In genomic region chr2:97991081-97991856, GRCh38 we compare ENCODE assay signal across 18 cellular contexts. TPM values are rescaled to one million over a fixed set of nuclear protein-coding genes. Genes with fewer than 3 reads are reported as not detected.
DNase-seq lines count a peak whose midpoint lies in the region; ATAC-seq, FAIRE-seq and TF ChIP-seq lines count a peak whose summit lies in the region.
"Had no signal": no experiment of that assay in that cellular context is flagged by ENCODE, and none has a peak within 500 bp of the region (broad histone marks: within the 10 kb centered on the region; RNA-seq: fewer than 3 reads in every experiment).

No MANE protein-coding gene starts in this region.

- H3F3A ChIP-seq in PC-3 (ENCODE audit: low read length, unreplicated experiment): no peaks in the 10 kb centered on the region

- no peaks in the 10 kb centered on the region for H3K36me3 ChIP-seq in CD8-positive, alpha-beta memory T cell (ENCODE audit: insufficient read depth, low read length)
- peaks cover 6% of the 10 kb centered on the region; the same call in 1 of the 2 replicates for H3K36me3 ChIP-seq in PC-3 (ENCODE audit: low read depth, low read length)
- H3K36me3 ChIP-seq: adrenal gland had no signal

- peak overlapping the region; percentile 35 for H3K4me2 ChIP-seq in PC-3 (ENCODE audit: low read length)

- H3K4me3 Mint-ChIP-seq in CD8-positive, alpha-beta memory T cell: peak overlapping the region in 4 of 7 donors; percentile 8 to 66 (median 55)
- peak overlapping the region; percentile 16 to 52 (median 22) for H3K4me3 Mint-ChIP-seq in nephron
- no peak overlapping the region for H3K4me3 Mint-ChIP-seq in activated T-helper 2 cell treated with anti-CD3 and anti-CD28 coated beads, Interferon-gamma antibody, Interleukin-2, Interleukin-4, amounts not matched to agents 10 μg/mL and 5 μg/mL and 100 μg/mL, durations not matched to agents 14 hours and 24 hours and 36 hours (ENCODE audit: low read depth)

- TF ChIP-seq POLR2A in GM12892 (IDR thresholded peaks at IDR 0.05; ENCODE audit: low read depth, low read length): no peak

- no peaks in the 10 kb centered on the region for H3K9me3 ChIP-seq in CD8-positive, alpha-beta memory T cell (ENCODE audit: low read length)
- peaks cover 7% of the 10 kb centered on the region for H3K9me3 ChIP-seq in PC-3 (ENCODE audit: low read length)
- H3K9me3 ChIP-seq: testis had no signal

- DNase-seq in CD8-positive, alpha-beta memory T cell: no peak
- no peak for DNase-seq in GM12892 (ENCODE audit: insufficient read length)
- DNase-seq in PC-3: no peak
- DNase-seq in activated T-helper 2 cell treated with anti-CD3 and anti-CD28 coated beads, Interferon-gamma antibody, Interleukin-2, Interleukin-4, amounts not matched to agents 10 μg/mL and 5 μg/mL and 100 μg/mL, durations not matched to agents 14 hours and 24 hours and 36 hours (ENCODE audit: low spot score): no peak
- DNase-seq: activated CD4-positive, alpha-beta T cell treated with anti-CD3 and anti-CD28 coated beads, Interleukin-2, amount 50 U/mL, for 4 hours; activated T-cell treated with anti-CD3 and anti-CD28 coated beads, Interleukin-2, amount 50 U/mL, for 48 hours; adrenal gland; DMS153; IMR-90; kidney glomerular epithelial cell; NCI-H1092 treated with DMSO at 0.1 percent for 48 hours; NCI-H2227 treated with DMSO at 0.1 percent for 48 hours; stimulated activated CD4-positive, alpha-beta T cell treated with anti-CD3 and anti-CD28 coated beads, Interleukin-2, amount 100 ng/mL, for 24 hours; testis had no signal

- no peaks in the 10 kb centered on the region for H3K27me3 Mint-ChIP-seq in CD8-positive, alpha-beta memory T cell
- no peaks in the 10 kb centered on the region for H3K27me3 Mint-ChIP-seq in nephron (ENCODE audit: low read depth)
- H3K27me3 Mint-ChIP-seq in activated T-helper 2 cell treated with anti-CD3 and anti-CD28 coated beads, Interferon-gamma antibody, Interleukin-2, Interleukin-4, amounts not matched to agents 10 μg/mL and 5 μg/mL and 100 μg/mL, durations not matched to agents 14 hours and 24 hours and 36 hours (ENCODE audit: low read depth): no peaks in the 10 kb centered on the region

- H3K4me1 ChIP-seq in CD8-positive, alpha-beta memory T cell (ENCODE audit: insufficient read depth, low read length): peaks cover 24% of the 10 kb centered on the region
- peaks cover 26% of the 10 kb centered on the region for H3K4me1 ChIP-seq in PC-3 (ENCODE audit: insufficient read depth, low read length)

- H2AFZ ChIP-seq in PC-3 (ENCODE audit: low read length): no peak overlapping the region

- peak; percentile 70 for FAIRE-seq in GM12892 (lab: Jason Lieb, UNC)

- H3K79me2 ChIP-seq in PC-3 (ENCODE audit: low read length): peaks cover 92% of the 10 kb centered on the region

- intact Hi-C loops in PC-3 (cut with micrococcal nuclease): loop anchor here (10.0 kb wide), 1 partner anchor 94 kb away; the partner anchor contains the start of gene VWA3B
- intact Hi-C loops in activated T-helper 2 cell treated with anti-CD3 and anti-CD28 coated beads, Interferon-gamma antibody, Interleukin-2, Interleukin-4, amounts not matched to agents 10 μg/mL and 5 μg/mL and 100 μg/mL, durations not matched to agents 14 hours and 24 hours and 36 hours (cut with micrococcal nuclease): no loop called here

- peaks cover 57% of the 10 kb centered on the region for H4K20me1 ChIP-seq in PC-3 (ENCODE audit: low read length)

- CTCF ChIA-PET in CD8-positive, alpha-beta memory T cell (lab: Charles Lee): no interaction called here
- CTCF ChIA-PET in PC-3 (lab: Charles Lee): no interaction called here

- BruUV-seq in PC-3 (replicated peaks; lab: Mats Ljungman, UMichigan): no TSS peak

- no peaks in the 10 kb centered on the region for H3K9me2 ChIP-seq in PC-3 (replicated peaks; ENCODE audit: low read length)

- ATAC-seq in PC-3 (no peak), GM19463 (IDR thresholded peaks at IDR 0.05; ENCODE audit: unreplicated experiment) (no peak), GM18907 (IDR thresholded peaks at IDR 0.05; ENCODE audit: unreplicated experiment) (no peak)
- ATAC-seq: sciatic nerve had no signal

- TF ChIP-seq CTCF in PC-3 (conservative IDR thresholded peaks at IDR 0.05; ENCODE audit: low read depth, low read length) (no peak), nephron (IDR thresholded peaks at IDR 0.05; ENCODE audit: unreplicated experiment in 3 of 3) (no peak)

- no peak overlapping the region for H3K4me3 ChIP-seq in CD8-positive, alpha-beta memory T cell (ENCODE audit: low read length)
- peak overlapping the region; percentile 39; the same call in 1 of the 2 replicates for H3K4me3 ChIP-seq in PC-3 (ENCODE audit: low read length)
- H3K4me3 ChIP-seq: adrenal gland, testis had no signal

- H3K4me1 Mint-ChIP-seq in CD8-positive, alpha-beta memory T cell: peaks cover 61 to 88% (median 83%) of the 10 kb centered on the region in 3 donors
- peaks cover 32% of the 10 kb centered on the region for H3K4me1 Mint-ChIP-seq in nephron
- peaks cover 33% of the 10 kb centered on the region for H3K4me1 Mint-ChIP-seq in activated T-helper 2 cell treated with anti-CD3 and anti-CD28 coated beads, Interferon-gamma antibody, Interleukin-2, Interleukin-4, amounts not matched to agents 10 μg/mL and 5 μg/mL and 100 μg/mL, durations not matched to agents 14 hours and 24 hours and 36 hours (ENCODE audit: low read depth)

- no peaks in the 10 kb centered on the region for H3K27me3 ChIP-seq in CD8-positive, alpha-beta memory T cell (ENCODE audit: insufficient read depth, low read length, poor library complexity, severe bottlenecking)
- no peaks in the 10 kb centered on the region for H3K27me3 ChIP-seq in PC-3 (ENCODE audit: low read length)
- H3K27me3 ChIP-seq: adrenal gland, testis had no signal

- peak overlapping the region in 2 of 8 donors; percentile 33 to 85 for H3K27ac Mint-ChIP-seq in CD8-positive, alpha-beta memory T cell
- H3K27ac Mint-ChIP-seq in nephron: peak overlapping the region in 1 of 3 experiments; percentile 1
- no peak overlapping the region for H3K27ac Mint-ChIP-seq in activated T-helper 2 cell treated with anti-CD3 and anti-CD28 coated beads, Interferon-gamma antibody, Interleukin-2, Interleukin-4, amounts not matched to agents 10 μg/mL and 5 μg/mL and 100 μg/mL, durations not matched to agents 14 hours and 24 hours and 36 hours

- no peak overlapping the region for H3K9ac ChIP-seq in PC-3 (ENCODE audit: low read length)

- H3K27ac ChIP-seq in CD8-positive, alpha-beta memory T cell (ENCODE audit: low read depth, low read length): no peak overlapping the region
- H3K27ac ChIP-seq in PC-3 (ENCODE audit: low read length): no peak overlapping the region
- H3K27ac ChIP-seq: adrenal gland, testis had no signal

- peaks cover 0 to 6% (median 0%) of the 10 kb centered on the region in 5 donors for H3K9me3 Mint-ChIP-seq in CD8-positive, alpha-beta memory T cell
- peaks cover 26% of the 10 kb centered on the region for H3K9me3 Mint-ChIP-seq in nephron
- H3K9me3 Mint-ChIP-seq in activated T-helper 2 cell treated with anti-CD3 and anti-CD28 coated beads, Interferon-gamma antibody, Interleukin-2, Interleukin-4, amounts not matched to agents 10 μg/mL and 5 μg/mL and 100 μg/mL, durations not matched to agents 14 hours and 24 hours and 36 hours: peaks cover 22% of the 10 kb centered on the region

- POLR2A ChIA-PET in CD8-positive, alpha-beta memory T cell (lab: Charles Lee): no interaction called here
- POLR2A ChIA-PET in PC-3 (lab: Charles Lee; ENCODE audit: unreplicated experiment): no interaction called here

- peaks cover 0 to 5% (median 4%) of the 10 kb centered on the region in 3 donors for H3K36me3 Mint-ChIP-seq in CD8-positive, alpha-beta memory T cell
- peaks cover 34% of the 10 kb centered on the region for H3K36me3 Mint-ChIP-seq in nephron (ENCODE audit: low read depth)
- H3K36me3 Mint-ChIP-seq in activated T-helper 2 cell treated with anti-CD3 and anti-CD28 coated beads, Interferon-gamma antibody, Interleukin-2, Interleukin-4, amounts not matched to agents 10 μg/mL and 5 μg/mL and 100 μg/mL, durations not matched to agents 14 hours and 24 hours and 36 hours (ENCODE audit: low read depth): peaks cover 23% of the 10 kb centered on the region

RNA-seq across cellular contexts. Expression of gene TMEM131, which starts 4.5 kb away (rescaled TPM):
- 10 to 100 TPM; 34.7 to 35.4 TPM for total RNA-seq in CD8-positive, alpha-beta memory T cell
- polyA plus RNA-seq in CD8-positive, alpha-beta memory T cell: 14.4 TPM
- 24.6 TPM for polyA plus RNA-seq in GM12892 (2012; ENCODE audit: missing spikeins)
- 21.1 and 27.2 TPM in 2 replicates for total RNA-seq in PC-3 (2014; rRNA removed)
- 39.3 and 39.9 TPM in 2 replicates for total RNA-seq in activated T-helper 2 cell treated with anti-CD3 and anti-CD28 coated beads, Interferon-gamma antibody, Interleukin-2, Interleukin-4, amounts not matched to agents 10 μg/mL and 5 μg/mL and 100 μg/mL, durations not matched to agents 14 hours and 24 hours and 36 hours
